2 cellular contexts compared by ENCODE assay signal in genomic region chr3:16402451-16402850, GRCh38.
TF ChIP-seq lines count a peak whose summit lies in the region.

No MANE protein-coding gene starts in this region.

TF ChIP-seq in SK-N-SH, 30 proteins besides CTCF, POLR2A, EP300 and RAD21 (continued from another document):
- no peak for TF ChIP-seq MEF2A (IDR thresholded peaks at IDR 0.05; ENCODE audit: borderline replicate concordance, low read depth)
- TF ChIP-seq GATA2 (CRISPR knock-in tag; IDR thresholded peaks at IDR 0.05): no peak
- no peak for TF ChIP-seq MAX (IDR thresholded peaks at IDR 0.05; ENCODE audit: low read depth)

TF ChIP-seq in SK-N-SH treated with all-trans-retinoic acid at 6 μM for 48 hours, 23 proteins besides CTCF, POLR2A, EP300 and RAD21 (continued from another document):
- no peak for TF ChIP-seq PATZ1 (CRISPR knock-in tag; IDR thresholded peaks at IDR 0.05; ENCODE audit: borderline replicate concordance)
- no peak for TF ChIP-seq OSR1 (CRISPR knock-in tag; IDR thresholded peaks at IDR 0.05)
- TF ChIP-seq PPARA (CRISPR knock-in tag; IDR thresholded peaks at IDR 0.05; ENCODE audit: borderline replicate concordance): no peak
